ENCODE assay signal across 8 cellular contexts in genomic region chr17:64661041-64661730, GRCh38. TPM values are rescaled to one million over a fixed set of nuclear protein-coding genes. Genes with fewer than 3 reads are reported as not detected.
DNase-seq lines count a peak whose midpoint lies in the region; ATAC-seq and TF ChIP-seq lines count a peak whose summit lies in the region.
"Not testable (repeated sequence)": the region's sequence is repeated elsewhere in the genome, so short reads cannot be mapped to it uniquely, and the experiment has no call there.

No MANE protein-coding gene starts in this region.

- not testable (repeated sequence) for H3K9me3 Mint-ChIP-seq in effector memory CD8-positive, alpha-beta T cell

- peak overlapping the region; percentile 96 to 97 for H3K27ac Mint-ChIP-seq in effector memory CD8-positive, alpha-beta T cell

- in situ Hi-C loops in GM13977 (cut with MboI; ENCODE audit: low pct_unique_long_range_greater_than_20kb, low sequenced_read_pairs, unreplicated experiment); transverse colon (cut with MboI; ENCODE audit: low pct_ligation_motif_present in 1 of 4, low pct_unique_long_range_greater_than_20kb in 1 of 4, low sequenced_read_pairs in 3 of 4): not testable (repeated sequence)

- H3K4me1 ChIP-seq in RWPE2 (ENCODE audit: insufficient read depth, poor library complexity, severe bottlenecking), result peaks cover 37% of the 10 kb centered on the region
- peaks cover 0 to 11% (median 0%) of the 10 kb centered on the region in 4 donors for H3K4me1 ChIP-seq in right lobe of liver
- peaks cover 4 to 44% (median 16%) of the 10 kb centered on the region in 4 donors for H3K4me1 ChIP-seq in transverse colon

- intact Hi-C loops in right lobe of liver (cut with DNase I); transverse colon (cut with DNase I; ENCODE audit: low total_unique reads): not testable (repeated sequence)

- peak; percentile 26 for ATAC-seq in RWPE2 (ENCODE audit: low read depth)
- peak; percentile 5 for ATAC-seq in effector memory CD8-positive, alpha-beta T cell (replicated peaks)
- peak; percentile 28 to 47 (median 40) for ATAC-seq in right lobe of liver

- H3K27ac ChIP-seq in RWPE2 (ENCODE audit: poor library complexity, severe bottlenecking), result peak overlapping the region; percentile 92
- peak overlapping the region in 2 of 3 donors; percentile 78 to 86 for H3K27ac ChIP-seq in right lobe of liver
- H3K27ac ChIP-seq in skin epidermis, result peak overlapping the region; percentile 80 to 97 (median 92)
- H3K27ac ChIP-seq in transverse colon, result peak overlapping the region; percentile 91 to 96 (median 96)

- H3K36me3 ChIP-seq in RWPE2 (ENCODE audit: low read depth); right lobe of liver; transverse colon: not testable (repeated sequence)

- peaks cover 34 to 41% of the 10 kb centered on the region in 2 donors for H3K4me1 Mint-ChIP-seq in effector memory CD8-positive, alpha-beta T cell (ENCODE audit: low read depth in 2 of 2)

- DNase-seq in GM13977 (ENCODE audit: low spot score) (peak; percentile 26), HuH-7 (ENCODE audit: low spot score) (peak; percentile 34), right lobe of liver (peak in 2 of 3 donors; percentile 55 to 58), transverse colon (peak; percentile 64)
- DNase-seq in RWPE2 (ENCODE audit: low spot score), result not testable (repeated sequence)
- peak; percentile 63 to 64 for DNase-seq in activated T-cell treated with anti-CD3 and anti-CD28 coated beads, Interleukin-2, amount 50 U/mL, for 48 hours
- peak; percentile 5 to 27 (median 14) for DNase-seq in effector memory CD8-positive, alpha-beta T cell

- H3K4me3 ChIP-seq in RWPE2 (ENCODE audit: severe bottlenecking), result peak overlapping the region; percentile 88
- peak overlapping the region; percentile 30 to 73 (median 61) for H3K4me3 ChIP-seq in right lobe of liver
- H3K4me3 ChIP-seq in skin epidermis, result peak overlapping the region; percentile 49 to 87 (median 72)
- H3K4me3 ChIP-seq in transverse colon, result peak overlapping the region; percentile 83 to 92 (median 90)

- not testable (repeated sequence) for H3K27me3 Mint-ChIP-seq in effector memory CD8-positive, alpha-beta T cell

- not testable (repeated sequence) for TF ChIP-seq CTCF in GM13977 (IDR thresholded peaks at IDR 0.05; ENCODE audit: extremely low read depth, insufficient read depth, missing control alignments); RWPE2 (IDR thresholded peaks at IDR 0.05; ENCODE audit: poor library complexity, severe bottlenecking); right lobe of liver (IDR thresholded peaks at IDR 0.05); transverse colon (IDR thresholded peaks at IDR 0.05)

- whole genome bisulfite sequencing in right lobe of liver (ENCODE audit: insufficient coverage, low coverage, low lambda C conversion rate, missing lambda C conversion rate), result under 1% methylated on average over 14 of the region's 35 CpGs
- 0 to 1% methylated on average over 7 to 34 of the region's 35 CpGs for WGBS in transverse colon (ENCODE audit: low coverage in 1 of 2), 2 donors

- peaks cover 22% of the 10 kb centered on the region for H3K36me3 Mint-ChIP-seq in effector memory CD8-positive, alpha-beta T cell (ENCODE audit: insufficient read depth)

- H3K4me3 Mint-ChIP-seq in effector memory CD8-positive, alpha-beta T cell, result peak overlapping the region; percentile 96 to 98

- not testable (repeated sequence) for H3K9me3 ChIP-seq in RWPE2 (ENCODE audit: severe bottlenecking); right lobe of liver; transverse colon

- H3K27me3 ChIP-seq in RWPE2 (ENCODE audit: insufficient read depth, poor library complexity, severe bottlenecking); right lobe of liver; transverse colon: not testable (repeated sequence)

- not testable (repeated sequence) for TF ChIP-seq POLR2A in right lobe of liver (IDR thresholded peaks at IDR 0.05); transverse colon (IDR thresholded peaks at IDR 0.05)

- TF ChIP-seq EP300 in transverse colon (IDR thresholded peaks at IDR 0.05; ENCODE audit: low read depth), result not testable (repeated sequence)

RNA-seq across cellular contexts. Expression of gene SMURF2, which starts 0.9 kb away (rescaled TPM):
- 1 to 10 TPM; 2.5 to 6.8 (median 4.0) TPM for total RNA-seq in right lobe of liver
- 10 to 100 TPM in 3 of 4 donors, 1 to 10 TPM in 1; 5.0 to 27.0 (median 14.0) TPM for total RNA-seq in transverse colon
